Comparison of ENCODE assay signal across 18 cellular contexts in genomic region chr19:29194658-29195057, GRCh38. TPM values are rescaled to one million over a fixed set of nuclear protein-coding genes. Genes with fewer than 3 reads are reported as not detected.
DNase-seq lines count a peak whose midpoint lies in the region; ATAC-seq, FAIRE-seq and TF ChIP-seq lines count a peak whose summit lies in the region.
"Had no signal": no experiment of that assay in that cellular context is flagged by ENCODE, and none has a peak within 500 bp of the region (broad histone marks: within the 10 kb centered on the region; RNA-seq: fewer than 3 reads in every experiment).

No MANE protein-coding gene starts in this region.

- peaks cover 0 to 7% (median 0%) of the 10 kb centered on the region in 11 donors for H3K9me3 ChIP-seq in heart right ventricle
- H3K9me3 ChIP-seq in H9 (ENCODE audit: control insufficient read depth, low read depth, low read length): no peaks in the 10 kb centered on the region
- H3K9me3 ChIP-seq: A549, HAP-1 had no signal

- peaks cover 0 to 5% (median 4%) of the 10 kb centered on the region in 3 experiments; a peak in 4 of 7 replicates for H3K36me3 Mint-ChIP-seq in H9 (ENCODE audit: insufficient read depth in 1 of 3, low read depth in 3 of 3)
- H3K36me3 Mint-ChIP-seq in activated T-helper 1 cell treated with anti-CD3 and anti-CD28 coated beads, Interleukin-12 subunit alpha, Interleukin-12 subunit beta, Interleukin-2, Interleukin-4 antibody, amounts not matched to agents 30 ng/mL and 10 ng/mL and 1 ng/mL, durations not matched to agents 14 hours and 24 hours and 36 hours (ENCODE audit: low read depth): no peaks in the 10 kb centered on the region

- H2BK120ac ChIP-seq in H9 (ENCODE audit: low read depth, low read length, poor library complexity, severe bottlenecking): no peak overlapping the region

- no peak overlapping the region for H2BK5ac ChIP-seq in H9 (ENCODE audit: insufficient read length, low read length)

- H3K18ac ChIP-seq in H9 (ENCODE audit: insufficient read length, low read depth, low read length): no peak overlapping the region

- FAIRE-seq in urothelium cell line (lab: Jason Lieb, UNC): peak; percentile 44
- FAIRE-seq: A549, G401.6, GM12892 had no signal

- H2AFZ ChIP-seq in H9 (ENCODE audit: low read length): peak overlapping the region; percentile 48

- no peak overlapping the region for H2BK12ac ChIP-seq in H9 (ENCODE audit: insufficient read length, low read depth, low read length)

- H3K27ac Mint-ChIP-seq in H9: peak overlapping the region in 1 of 3 experiments; percentile 1; a peak in 1 of 7 replicates
- peak overlapping the region; percentile 6 for H3K27ac Mint-ChIP-seq in activated T-helper 1 cell treated with anti-CD3 and anti-CD28 coated beads, Interleukin-12 subunit alpha, Interleukin-12 subunit beta, Interleukin-2, Interleukin-4 antibody, amounts not matched to agents 30 ng/mL and 10 ng/mL and 1 ng/mL, durations not matched to agents 14 hours and 24 hours and 36 hours

- H3K9ac ChIP-seq in H9 (ENCODE audit: extremely low read depth, insufficient read length, low read length): no peak overlapping the region

- no peak overlapping the region for H4K5ac ChIP-seq in H9 (ENCODE audit: insufficient read length, low read depth, low read length)

- intact Hi-C loops in left cardiac atrium (cut with DNase I): no loop called here
- intact Hi-C loops in heart right ventricle (cut with DNase I): no loop called here
- intact Hi-C loops in activated T-helper 1 cell treated with anti-CD3 and anti-CD28 coated beads, Interleukin-12 subunit alpha, Interleukin-12 subunit beta, Interleukin-2, Interleukin-4 antibody, amounts not matched to agents 30 ng/mL and 10 ng/mL and 1 ng/mL, durations not matched to agents 14 hours and 24 hours and 36 hours (cut with micrococcal nuclease): no loop called here

- H3K4me3 Mint-ChIP-seq in H9: no peak overlapping the region
- no peak overlapping the region for H3K4me3 Mint-ChIP-seq in activated T-helper 1 cell treated with anti-CD3 and anti-CD28 coated beads, Interleukin-12 subunit alpha, Interleukin-12 subunit beta, Interleukin-2, Interleukin-4 antibody, amounts not matched to agents 30 ng/mL and 10 ng/mL and 1 ng/mL, durations not matched to agents 14 hours and 24 hours and 36 hours
- H3K4me3 Mint-ChIP-seq: CD4-positive, alpha-beta memory T cell had no signal

- no peaks in the 10 kb centered on the region for H3K79me1 ChIP-seq in H9 (ENCODE audit: insufficient read depth, low read depth, low read length, poor library complexity, severe bottlenecking)

- no peak for DNase-seq in left cardiac atrium
- no peak for DNase-seq in heart right ventricle
- DNase-seq in H9: no peak
- DNase-seq in activated T-helper 1 cell treated with anti-CD3 and anti-CD28 coated beads, Interleukin-12 subunit alpha, Interleukin-12 subunit beta, Interleukin-2, Interleukin-4 antibody, amounts not matched to agents 30 ng/mL and 10 ng/mL and 1 ng/mL, durations not matched to agents 14 hours and 24 hours and 36 hours (ENCODE audit: low spot score): no peak
- no peak for DNase-seq in urothelium cell line (ENCODE audit: low spot score)
- no peak for DNase-seq in T-helper 9 cell
- DNase-seq: 8988T; C1 segment of cervical spinal cord; Calu3; CD4-positive, alpha-beta memory T cell; COR-L47; DMS53; DND-41 had no signal

- no peak overlapping the region for H4K91ac ChIP-seq in H9 (ENCODE audit: insufficient read length, low read depth, low read length)

- H3K27me3 Mint-ChIP-seq in H9 (ENCODE audit: low read depth): no peaks in the 10 kb centered on the region; the same call in 1 of the 2 replicates
- peaks cover 4% of the 10 kb centered on the region for H3K27me3 Mint-ChIP-seq in activated T-helper 1 cell treated with anti-CD3 and anti-CD28 coated beads, Interleukin-12 subunit alpha, Interleukin-12 subunit beta, Interleukin-2, Interleukin-4 antibody, amounts not matched to agents 30 ng/mL and 10 ng/mL and 1 ng/mL, durations not matched to agents 14 hours and 24 hours and 36 hours (ENCODE audit: insufficient read depth)
- H3K27me3 Mint-ChIP-seq: CD4-positive, alpha-beta memory T cell had no signal

- H3K4ac ChIP-seq in H9 (ENCODE audit: low read depth, low read length): no peak overlapping the region

- H3T11ph ChIP-seq in H9 (ENCODE audit: low read length): no peak overlapping the region

- H3K4me3 ChIP-seq in heart right ventricle: no peak overlapping the region
- H3K4me3 ChIP-seq: A549, HAP-1 had no signal

- H4K8ac ChIP-seq in H9 (replicated peaks; ENCODE audit: insufficient read length, low read depth, low read length): no peak overlapping the region

- ATAC-seq in left cardiac atrium: peak; percentile 54 to 81
- no peak for ATAC-seq in heart right ventricle
- ATAC-seq in HG03442 (IDR thresholded peaks at IDR 0.05; ENCODE audit: unreplicated experiment): no peak
- ATAC-seq: A549 had no signal

- H3K4me1 Mint-ChIP-seq in H9: peaks cover 17 to 20% of the 10 kb centered on the region in 2 experiments
- H3K4me1 Mint-ChIP-seq in activated T-helper 1 cell treated with anti-CD3 and anti-CD28 coated beads, Interleukin-12 subunit alpha, Interleukin-12 subunit beta, Interleukin-2, Interleukin-4 antibody, amounts not matched to agents 30 ng/mL and 10 ng/mL and 1 ng/mL, durations not matched to agents 14 hours and 24 hours and 36 hours (ENCODE audit: low read depth): peaks cover 6% of the 10 kb centered on the region

- no peak overlapping the region for H2BK15ac ChIP-seq in H9 (ENCODE audit: low read depth, low read length)

- H3K27ac ChIP-seq in heart right ventricle (no peak overlapping the region), H9 (ENCODE audit: insufficient read length, low read depth, low read length) (peak overlapping the region; percentile 8)
- H3K27ac ChIP-seq: A549 had no signal

- no peaks in the 10 kb centered on the region for H3K79me2 ChIP-seq in H9 (ENCODE audit: insufficient read depth, low read length)

- H3K4me1 ChIP-seq in heart right ventricle (no peaks in the 10 kb centered on the region), H9 (ENCODE audit: insufficient read depth, low read length) (peaks cover 5% of the 10 kb centered on the region; the same call in 1 of the 2 replicates)
- H3K4me1 ChIP-seq: A549, HAP-1 had no signal

- H2AK5ac ChIP-seq in H9 (ENCODE audit: insufficient read length, low read length): no peak overlapping the region

- TF ChIP-seq CTCF in heart right ventricle (IDR thresholded peaks at IDR 0.05): no peak
- TF ChIP-seq CTCF in H9 (conservative IDR thresholded peaks at IDR 0.05): no peak

- peaks cover 8 to 18% of the 10 kb centered on the region in 2 experiments for H3K9me3 Mint-ChIP-seq in H9
- H3K9me3 Mint-ChIP-seq in activated T-helper 1 cell treated with anti-CD3 and anti-CD28 coated beads, Interleukin-12 subunit alpha, Interleukin-12 subunit beta, Interleukin-2, Interleukin-4 antibody, amounts not matched to agents 30 ng/mL and 10 ng/mL and 1 ng/mL, durations not matched to agents 14 hours and 24 hours and 36 hours: peaks cover 7% of the 10 kb centered on the region

- H3K23me2 ChIP-seq in H9 (ENCODE audit: insufficient read length, low read depth, low read length, poor library complexity, severe bottlenecking): no peaks in the 10 kb centered on the region

- H2BK20ac ChIP-seq in H9 (ENCODE audit: low read depth, low read length, poor library complexity, severe bottlenecking): no peak overlapping the region

- no peaks in the 10 kb centered on the region for H3K27me3 ChIP-seq in heart right ventricle
- H3K27me3 ChIP-seq in H9 (ENCODE audit: insufficient read depth, low read length): no peaks in the 10 kb centered on the region

- WGBS in heart right ventricle, 2 donors: 28 to 37% methylated on average over 2 of the region's 2 CpGs
- no CpG with 5 or more reads among the region's 2 CpGs for WGBS in H9 (ENCODE audit: extremely low coverage, insufficient read length, low lambda C conversion rate)

- no peak overlapping the region for H3K14ac ChIP-seq in H9 (ENCODE audit: insufficient read depth, low read length)

- peak overlapping the region; percentile 8 for H3K4me2 ChIP-seq in H9 (ENCODE audit: insufficient read depth, insufficient read length, low read length)
- H3K4me2 ChIP-seq: A549 had no signal

- no peak overlapping the region for H3K56ac ChIP-seq in H9 (ENCODE audit: insufficient read length, low read depth, low read length)

- no peak overlapping the region for H3K23ac ChIP-seq in H9 (ENCODE audit: insufficient read length, low read depth, low read length)

- H4K20me1 ChIP-seq in H9 (ENCODE audit: control insufficient read depth, insufficient read depth, insufficient read length): no peaks in the 10 kb centered on the region

- no peaks in the 10 kb centered on the region for H3K36me3 ChIP-seq in heart right ventricle
- H3K36me3 ChIP-seq: HAP-1 had no signal

RNA-seq across cellular contexts. Expression of gene UQCRFS1, which starts 18.3 kb away (rescaled TPM):
- 100 to 1,000 TPM; 112 to 127 TPM for total RNA-seq in left cardiac atrium
- 100 to 1,000 TPM; 104 to 200 (median 164) TPM for total RNA-seq in heart right ventricle
- 100 to 1,000 TPM in 1 of 2 donors, 10 to 100 TPM in 1; 18.7 to 127 TPM for polyA plus RNA-seq in heart right ventricle
- 46.1 and 46.4 TPM in 2 replicates for total RNA-seq in H9 (2021)
- total RNA-seq in activated T-helper 1 cell treated with anti-CD3 and anti-CD28 coated beads, Interleukin-12 subunit alpha, Interleukin-12 subunit beta, Interleukin-2, Interleukin-4 antibody, amounts not matched to agents 30 ng/mL and 10 ng/mL and 1 ng/mL, durations not matched to agents 14 hours and 24 hours and 36 hours: 40.3 and 43.6 TPM in 2 replicates

Comparison
In these comparisons a context has a peak if more than half of its experiments do, and no peak if none do; other contexts are left out.
1. ATAC-seq: peak in left cardiac atrium (2 of 2); none in heart right ventricle (0 of 8) and HG03442 (single experiment).